ENCODE assay signal across 9 cellular contexts in the genomic region with DNA sequence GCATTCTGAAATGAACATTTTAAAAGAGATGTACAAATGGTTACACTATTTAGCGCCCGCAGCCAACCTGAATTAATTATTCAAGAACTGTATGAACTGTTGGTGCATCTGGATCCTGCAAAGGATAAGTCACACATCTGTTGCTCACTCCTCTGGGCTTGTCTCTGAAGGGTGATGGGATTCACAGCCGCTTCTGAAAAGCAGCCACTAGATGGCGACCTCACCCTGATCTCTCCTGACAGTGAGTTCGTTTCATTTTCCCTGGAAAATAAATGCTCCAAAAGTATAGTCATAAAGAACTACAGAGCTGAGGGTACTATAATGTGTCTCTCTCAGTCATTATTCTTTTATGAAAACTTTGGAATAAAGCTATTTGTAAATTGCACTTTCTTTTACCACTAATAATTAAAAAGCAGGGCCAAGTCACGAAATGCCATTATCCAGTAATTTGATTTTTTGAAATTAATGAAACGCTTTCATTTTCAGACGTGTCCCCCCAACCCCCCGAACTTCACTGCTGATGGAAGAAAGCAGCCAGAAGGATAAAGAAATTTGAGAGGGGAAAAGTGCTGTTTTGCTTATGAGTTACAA.
A peak's percentile ranks its signal among the peaks of the same experiment; 100 is the strongest.
DNase-seq lines count a peak whose midpoint lies in the region; ATAC-seq and TF ChIP-seq lines count a peak whose summit lies in the region.
"Had no signal": no experiment of that assay in that cellular context is flagged by ENCODE, and none has a peak within 500 bp of the region (broad histone marks: within the 10 kb centered on the region; RNA-seq: fewer than 3 reads in every experiment).

No MANE protein-coding gene starts in this region.

- H3K27ac ChIP-seq in AG04450 (ENCODE audit: low read depth, low read length), result no peak overlapping the region

- ATAC-seq in GM18511 (IDR thresholded peaks at IDR 0.05; ENCODE audit: unreplicated experiment), result peak; percentile 96
- peak; percentile 94 for ATAC-seq in HG03159 (IDR thresholded peaks at IDR 0.05; ENCODE audit: unreplicated experiment)
- ATAC-seq in effector memory CD8-positive, alpha-beta T cell (replicated peaks), result no peak

- H3K4me1 Mint-ChIP-seq in effector memory CD8-positive, alpha-beta T cell (ENCODE audit: low read depth in 2 of 2), result no peaks in the 10 kb centered on the region

- POLR2A ChIA-PET in AG04450 (lab: Yijun Ruan, JAX), result no interaction called here

- H3K9me3 Mint-ChIP-seq in effector memory CD8-positive, alpha-beta T cell, result no peaks in the 10 kb centered on the region
- H3K9me3 Mint-ChIP-seq: stimulated activated naive CD8-positive, alpha-beta T cell treated with anti-CD3 and anti-CD28 coated beads, Interleukin-15, Interleukin-2, amounts not matched to agents 100 ng/mL and 50 ng/mL, for 24 hours had no signal

- H3K4me3 Mint-ChIP-seq in effector memory CD8-positive, alpha-beta T cell, result no peak overlapping the region
- H3K4me3 Mint-ChIP-seq: stimulated activated naive CD8-positive, alpha-beta T cell treated with anti-CD3 and anti-CD28 coated beads, Interleukin-15, Interleukin-2, amounts not matched to agents 100 ng/mL and 50 ng/mL, for 24 hours had no signal

- peak; percentile 93 for TF ChIP-seq CTCF in AG04450 (IDR thresholded peaks at IDR 0.05; ENCODE audit: low read depth, low read length)

- no peaks in the 10 kb centered on the region for H3K9me3 ChIP-seq in AG04450 (ENCODE audit: control insufficient read depth, insufficient read depth, low read length)

- H3K4me3 ChIP-seq in AG04450 (ENCODE audit: low read depth, low read length), result no peak overlapping the region

- H3K36me3 Mint-ChIP-seq in effector memory CD8-positive, alpha-beta T cell (ENCODE audit: insufficient read depth), result no peaks in the 10 kb centered on the region

- H3K27ac Mint-ChIP-seq in effector memory CD8-positive, alpha-beta T cell, result no peak overlapping the region
- H3K27ac Mint-ChIP-seq: stimulated activated naive CD8-positive, alpha-beta T cell treated with anti-CD3 and anti-CD28 coated beads, Interleukin-15, Interleukin-2, amounts not matched to agents 100 ng/mL and 50 ng/mL, for 24 hours had no signal

- no peaks in the 10 kb centered on the region for H3K27me3 ChIP-seq in AG04450 (ENCODE audit: control insufficient read depth, insufficient read depth, low read length)

- DNase-seq in AG04450 (ENCODE audit: low read depth, low spot score), result peak; percentile 51
- peak; percentile 83 to 87 for DNase-seq in NCI-H446 (lab: John Stamatoyannopoulos, UW)
- peak; percentile 22 for DNase-seq in activated CD4-positive, alpha-beta T cell treated with anti-CD3 and anti-CD28 coated beads, Interleukin-2, amount 50 U/mL, for 1 hour
- peak; percentile 4 to 11 (median 5) for DNase-seq in effector memory CD8-positive, alpha-beta T cell
- DNase-seq in medulla oblongata (ENCODE audit: extremely low spot score), result peak; percentile 91
- DNase-seq in stimulated activated CD8-positive, alpha-beta memory T cell treated with anti-CD3 and anti-CD28 coated beads, Interleukin-2, amount 100 ng/mL, for 1 hour (ENCODE audit: low read depth in 2 of 2), result peak; percentile 4 to 16

- no peaks in the 10 kb centered on the region for H3K27me3 Mint-ChIP-seq in effector memory CD8-positive, alpha-beta T cell

- CTCF ChIA-PET in AG04450 (lab: Charles Lee), result interaction anchor here (0.6 to 2.8 kb wide), 59 partner anchors 9 to 1939 kb away, joined by 3 to 38 read pairs (median 3); no protein-coding TSS in a partner anchor

Comparison
In these comparisons a context has a peak if more than half of its experiments do, and no peak if none do; other contexts are left out.
1. DNase-seq: peak in every context shown above with its lines; median percentile 91 in medulla oblongata; 85 in NCI-H446; 51 in AG04450; 22 in activated CD4-positive, alpha-beta T cell treated with anti-CD3 and anti-CD28 coated beads, Interleukin-2, amount 50 U/mL, for 1 hour; 10 in stimulated activated CD8-positive, alpha-beta memory T cell treated with anti-CD3 and anti-CD28 coated beads, Interleukin-2, amount 100 ng/mL, for 1 hour; 5 in effector memory CD8-positive, alpha-beta T cell.